Comparison of ENCODE assay signal across 8 cellular contexts in the genomic region with DNA sequence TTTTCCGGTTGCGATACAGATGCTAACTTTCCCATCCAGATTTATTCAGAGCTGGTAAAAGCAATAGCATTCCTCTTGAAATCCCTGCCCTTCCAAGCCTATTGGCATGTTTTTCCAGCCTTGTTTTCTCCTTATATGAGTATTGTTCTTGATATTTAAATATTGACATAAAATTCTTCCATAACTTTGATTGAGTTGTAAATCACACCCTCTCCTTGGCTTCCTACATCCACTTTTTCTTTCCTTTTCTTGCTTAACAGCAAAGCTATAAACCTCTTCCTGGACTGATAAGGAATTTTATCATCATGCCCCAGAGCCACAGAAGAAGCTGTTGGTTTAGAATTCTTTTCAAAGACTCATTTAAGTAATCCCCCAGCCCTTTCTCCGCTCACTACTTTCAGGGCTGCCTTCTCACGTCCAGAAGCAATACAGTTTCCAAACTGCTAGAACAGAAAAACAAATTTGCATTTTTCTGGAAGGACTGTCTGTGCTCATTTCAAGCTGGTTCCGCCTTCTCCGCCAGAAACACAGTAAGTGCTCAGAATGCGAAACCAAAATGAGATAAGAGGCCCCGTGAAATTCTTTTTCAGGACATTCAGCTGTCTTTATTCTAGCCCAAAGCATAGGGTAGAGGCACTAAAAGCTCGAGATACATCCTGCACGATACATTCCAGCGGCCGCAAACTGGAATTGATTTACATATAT. TPM values are rescaled to one million over a fixed set of nuclear protein-coding genes. Genes with fewer than 3 reads are reported as not detected.
DNase-seq lines count a peak whose midpoint lies in the region; ATAC-seq and TF ChIP-seq lines count a peak whose summit lies in the region.

No MANE protein-coding gene starts in this region.

- CTCF ChIA-PET in SK-N-SH (lab: Yijun Ruan, JAX): interaction anchor here (0.7 to 6.0 kb wide), 10 partner anchors 8 to 516 kb away, joined by 3 to 69 read pairs (median 4); no protein-coding TSS in a partner anchor

- peaks cover 2% of the 10 kb centered on the region for H3K27me3 Mint-ChIP-seq in glutamatergic neuron (ENCODE audit: unreplicated experiment)

- ATAC-seq in gastrocnemius medialis (peak in 1 of 2 donors; percentile 30), HG02970 (IDR thresholded peaks at IDR 0.05; ENCODE audit: low FRiP score, unreplicated experiment) (no peak)

- no peaks in the 10 kb centered on the region for H3F3A ChIP-seq in SK-N-SH (replicated peaks; ENCODE audit: insufficient read depth)

- no peaks in the 10 kb centered on the region for H3K36me3 Mint-ChIP-seq in glutamatergic neuron (ENCODE audit: unreplicated experiment)

- 12% methylated on average over 12 of the region's 12 CpGs for WGBS in SK-N-SH (ENCODE audit: low lambda C conversion rate)

- POLR2A ChIA-PET in SK-N-SH (lab: Yijun Ruan, JAX): interaction anchor here (1.0 kb wide), 1 partner anchor 21 kb away, joined by 3 read pairs; no protein-coding TSS in a partner anchor

- no peak overlapping the region for H3K27ac Mint-ChIP-seq in glutamatergic neuron (ENCODE audit: unreplicated experiment)

- peak overlapping the region; percentile 72 for H3K9ac ChIP-seq in SK-N-SH

- H3K4me1 ChIP-seq in SK-N-SH (ENCODE audit: control insufficient read depth in 1 of 2, insufficient read depth in 2 of 2, low read depth in 1 of 2, low read length in 1 of 2) (peaks cover 0 to 4% of the 10 kb centered on the region in 2 experiments; a peak in 3 of 4 replicates), gastrocnemius medialis (no peaks in the 10 kb centered on the region)

- TF ChIP-seq RAD21 in SK-N-SH (IDR thresholded peaks at IDR 0.05; ENCODE audit: low read length): no peak

- peak overlapping the region; percentile 95 for H3K4me3 Mint-ChIP-seq in glutamatergic neuron (ENCODE audit: unreplicated experiment)

- peaks cover 20% of the 10 kb centered on the region for H3K4me1 Mint-ChIP-seq in glutamatergic neuron (ENCODE audit: low read depth, unreplicated experiment)

- H3K27me3 ChIP-seq in SK-N-SH (ENCODE audit: insufficient read depth) (peaks cover 13% of the 10 kb centered on the region; the same call in 1 of the 2 replicates), gastrocnemius medialis (peaks cover 2 to 25% (median 16%) of the 10 kb centered on the region in 3 donors)

- H2AFZ ChIP-seq in SK-N-SH (ENCODE audit: low read depth): peak overlapping the region; percentile 70; the same call in 1 of the 2 replicates

- TF ChIP-seq POLR2A in gastrocnemius medialis (IDR thresholded peaks at IDR 0.05): no peak

- H3K9me3 ChIP-seq in SK-N-SH (no peaks in the 10 kb centered on the region), gastrocnemius medialis (no peaks in the 10 kb centered on the region)

- in situ Hi-C loops in gastrocnemius medialis (cut with MboI; ENCODE audit: low sequenced_read_pairs in 4 of 4): loop anchor here (5.0 to 25.0 kb wide), 2 partner anchors 427 to 432 kb away; no protein-coding TSS in a partner anchor

- H3K36me3 ChIP-seq in SK-N-SH (replicated peaks in 1 of 2; ENCODE audit: control insufficient read depth in 1 of 2, insufficient read depth in 2 of 2, low read length in 1 of 2) (no peaks in the 10 kb centered on the region), gastrocnemius medialis (no peaks in the 10 kb centered on the region)

- TF ChIP-seq CTCF in GM20000 (IDR thresholded peaks at IDR 0.05; ENCODE audit: extremely low read depth, missing control alignments) (no peak), SK-N-SH (IDR thresholded peaks at IDR 0.05) (no peak), glutamatergic neuron (IDR thresholded peaks at IDR 0.05; ENCODE audit: partially characterized antibody, unreplicated experiment) (no peak), gastrocnemius medialis (IDR thresholded peaks at IDR 0.05 in 4 of 5, conservative IDR thresholded peaks at IDR 0.05 in 1 of 5) (no peak)

- no peaks in the 10 kb centered on the region for H3K9me2 ChIP-seq in SK-N-SH

- peaks cover 11% of the 10 kb centered on the region; the same call in 1 of the 2 replicates for H3K79me2 ChIP-seq in SK-N-SH (ENCODE audit: insufficient read depth)

- H3K27ac ChIP-seq in SK-N-SH (ENCODE audit: low read depth in 2 of 2, low read length in 1 of 2) (peak overlapping the region; percentile 62 to 73; a peak in 3 of 4 replicates), gastrocnemius medialis (peak overlapping the region in 3 of 4 donors; percentile 16 to 27 (median 23))

- peak overlapping the region; percentile 65 to 76 for H3K4me3 ChIP-seq in SK-N-SH (ENCODE audit: low read depth in 2 of 2, low read length in 1 of 2)
- H3K4me3 ChIP-seq in gastrocnemius medialis: peak overlapping the region; percentile 50 to 63 (median 53)

- TF ChIP-seq EP300 in SK-N-SH (IDR thresholded peaks at IDR 0.05; ENCODE audit: borderline replicate concordance in 1 of 2, low read depth in 1 of 2, low read length in 1 of 2): no peak

- intact Hi-C loops in gastrocnemius medialis (cut with DNase I; ENCODE audit: low total_unique reads) (no loop called here), posterior vena cava (cut with DNase I) (loop anchor here in 1 of 2 donors (10.0 kb wide), 1 partner anchor 435 kb away; no protein-coding TSS in a partner anchor)

- peaks cover 1% of the 10 kb centered on the region for H3K9me3 Mint-ChIP-seq in glutamatergic neuron (ENCODE audit: unreplicated experiment)

- H3K4me2 ChIP-seq in SK-N-SH: peak overlapping the region; percentile 82

- peak; percentile 10 for DNase-seq in GM20000 (ENCODE audit: low spot score)
- peak; percentile 13 for DNase-seq in SK-N-SH
- DNase-seq in glutamatergic neuron: no peak
- DNase-seq in gastrocnemius medialis: no peak
- no peak for DNase-seq in hippocampal formation (lab: John Stamatoyannopoulos, UW)
- DNase-seq in posterior vena cava (ENCODE audit: low spot score): no peak
- DNase-seq in SK-N-DZ (ENCODE audit: low spot score): no peak

- no peaks in the 10 kb centered on the region for H4K20me1 ChIP-seq in SK-N-SH (ENCODE audit: insufficient read depth)

TF ChIP-seq in SK-N-SH, 30 proteins besides CTCF, POLR2A, EP300 and RAD21 (continues in another document):
- TF ChIP-seq FOSL2 (IDR thresholded peaks at IDR 0.05; ENCODE audit: borderline replicate concordance, low read depth) (no peak), CHD2 (IDR thresholded peaks at IDR 0.05; ENCODE audit: low read length, partially characterized antibody) (no peak), RFX5 (IDR thresholded peaks at IDR 0.05; ENCODE audit: low read length) (no peak), TCF12 (IDR thresholded peaks at IDR 0.05) (no peak), FOXM1 (IDR thresholded peaks at IDR 0.05; ENCODE audit: low read depth) (no peak), SIN3A (IDR thresholded peaks at IDR 0.05; ENCODE audit: borderline replicate concordance, low read depth, low read length) (no peak), ELF1 (IDR thresholded peaks at IDR 0.05) (no peak), FOXJ3 (CRISPR knock-in tag; IDR thresholded peaks at IDR 0.05) (no peak), RCOR1 (IDR thresholded peaks at IDR 0.05; ENCODE audit: low read length) (no peak), MXI1 (IDR thresholded peaks at IDR 0.05; ENCODE audit: low read depth, low read length) (no peak), ZBTB33 (IDR thresholded peaks at IDR 0.05; ENCODE audit: borderline replicate concordance, low read depth) (no peak), EZH2phosphoT487 (IDR thresholded peaks at IDR 0.05; ENCODE audit: borderline replicate concordance, low read depth) (no peak), RXRA (IDR thresholded peaks at IDR 0.05; ENCODE audit: borderline replicate concordance, low read depth) (no peak), MAX (IDR thresholded peaks at IDR 0.05; ENCODE audit: low read depth) (no peak), YY1 (IDR thresholded peaks at IDR 0.05; ENCODE audit: low read depth) (no peak), SMC3 (IDR thresholded peaks at IDR 0.05; ENCODE audit: low read depth, low read length) (no peak)

RNA-seq across cellular contexts. Expression of gene MID1, which starts 0.9 kb away (rescaled TPM):
- polyA plus RNA-seq in SK-N-SH (2012; rRNA removed): 8.5 and 10.4 TPM in 2 replicates
- polyA plus RNA-seq in SK-N-SH (2012; cell fraction: cytosol; rRNA removed): 5.3 and 5.8 TPM in 2 replicates
- 20.1 and 27.9 TPM in 2 replicates for polyA plus RNA-seq in SK-N-SH (2012; cell fraction: nucleus; rRNA removed)
- total RNA-seq in glutamatergic neuron (ENCODE audit: unreplicated experiment): 9.2 TPM
- 1 to 10 TPM in 3 of 4 donors, under 1 TPM in 1; 0.91 to 1.9 (median 1.8) TPM for total RNA-seq in gastrocnemius medialis
- 10 to 100 TPM; 22.2 to 36.5 TPM for total RNA-seq in posterior vena cava
- 0.92 and 1.9 TPM in 2 replicates for polyA plus RNA-seq in SK-N-DZ (2014; cell fraction: cytosol; rRNA removed)
- polyA plus RNA-seq in SK-N-DZ (2014; cell fraction: nucleus; rRNA removed): 1.1 and 2.8 TPM in 2 replicates

Comparison
In these comparisons a context has a peak if more than half of its experiments do, and no peak if none do; other contexts are left out.
1. DNase-seq: peak in GM20000 (single experiment) and SK-N-SH (single experiment); none in glutamatergic neuron (single experiment), gastrocnemius medialis (0 of 2), hippocampal formation (0 of 2), posterior vena cava (single experiment) and SK-N-DZ (single experiment).